In the genomic region with DNA sequence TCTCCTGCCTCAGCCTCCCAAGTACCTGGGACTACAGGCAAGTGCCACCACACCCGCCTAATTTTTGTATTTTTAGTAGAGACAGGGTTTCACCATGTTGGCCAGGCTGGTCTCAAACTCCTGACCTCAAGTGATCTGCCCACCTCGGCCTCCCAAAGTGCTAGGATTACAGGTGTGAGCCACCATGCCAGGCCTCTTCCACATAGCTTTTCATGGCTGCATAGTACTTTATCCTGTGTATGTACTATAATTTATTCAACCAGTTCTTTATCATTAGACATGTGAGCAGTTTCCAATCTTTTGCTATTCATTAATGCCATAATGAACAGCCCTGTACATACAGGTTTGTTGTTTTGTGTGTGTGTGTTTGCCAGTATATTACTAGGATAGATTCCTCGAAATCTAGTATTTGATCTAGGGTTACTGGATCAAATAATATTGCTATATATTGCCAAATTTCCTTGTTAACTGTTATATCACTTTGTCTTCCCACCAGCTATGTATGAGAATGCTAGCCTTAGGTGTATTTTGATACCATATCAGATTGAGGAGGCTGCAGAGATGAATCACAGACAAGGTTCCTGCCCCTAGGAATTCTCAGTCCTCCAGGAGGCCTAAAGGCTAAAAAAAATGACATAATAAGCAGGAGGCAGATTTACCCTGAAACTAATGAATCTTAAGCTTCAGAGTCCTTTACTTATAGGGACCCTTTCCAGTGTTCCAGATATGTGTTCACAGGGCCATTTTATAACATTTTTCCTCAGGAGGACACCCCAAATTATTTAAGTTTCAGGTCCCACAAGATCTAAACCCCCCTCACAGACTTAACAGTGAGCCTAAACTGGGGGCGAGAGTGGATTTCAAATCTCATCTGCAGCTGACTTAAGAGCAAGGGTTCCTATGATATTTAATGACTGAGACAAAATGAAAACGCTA, we compare ENCODE assay signal across 12 cellular contexts. TPM values are rescaled to one million over a fixed set of nuclear protein-coding genes. Genes with fewer than 3 reads are reported as not detected.
DNase-seq lines count a peak whose midpoint lies in the region; ATAC-seq, FAIRE-seq and TF ChIP-seq lines count a peak whose summit lies in the region.
"Had no signal": no experiment of that assay in that cellular context is flagged by ENCODE, and none has a peak within 500 bp of the region (broad histone marks: within the 10 kb centered on the region; RNA-seq: fewer than 3 reads in every experiment).

No MANE protein-coding gene starts in this region.

- FAIRE-seq in kidney (lab: Jason Lieb, UNC), result no peak

- peak overlapping the region; percentile 96 for H3K4me3 Mint-ChIP-seq in activated CD4-positive, alpha-beta T cell treated with anti-CD3 and anti-CD28 coated beads for 36 hours
- H3K4me3 Mint-ChIP-seq in neural progenitor cell, result peak overlapping the region; percentile 95

- H3K36me3 ChIP-seq in mammary epithelial cell (ENCODE audit: insufficient read depth, low read length), result no peaks in the 10 kb centered on the region
- no peaks in the 10 kb centered on the region for H3K36me3 ChIP-seq in neural progenitor cell
- H3K36me3 ChIP-seq in kidney (ENCODE audit: control insufficient read depth in 1 of 2, insufficient read depth in 2 of 2, low read length in 2 of 2), result peaks cover 0 to 3% of the 10 kb centered on the region in 2 donors
- H3K36me3 ChIP-seq in testis (ENCODE audit: low read depth, missing control alignments), result no peaks in the 10 kb centered on the region

- H3K4me2 ChIP-seq in mammary epithelial cell (ENCODE audit: insufficient read depth, low read depth, low read length), result peak overlapping the region; percentile 98
- H3K4me2 ChIP-seq in neural progenitor cell, result peak overlapping the region; percentile 91

- H3K27me3 ChIP-seq in mammary epithelial cell (ENCODE audit: insufficient read depth, low read length) (no peaks in the 10 kb centered on the region), neural progenitor cell (peaks cover 10% of the 10 kb centered on the region), testis (no peaks in the 10 kb centered on the region)

- no peaks in the 10 kb centered on the region for H3K9me3 Mint-ChIP-seq in activated CD4-positive, alpha-beta T cell treated with anti-CD3 and anti-CD28 coated beads for 36 hours (ENCODE audit: low read depth)
- H3K9me3 Mint-ChIP-seq in neural progenitor cell, result no peaks in the 10 kb centered on the region

- 71% methylated on average over 5 of the region's 5 CpGs for WGBS in mammary epithelial cell (ENCODE audit: low coverage, missing lambda C conversion rate)
- WGBS in testis, 2 donors, result 75 to 86% methylated on average over 5 of the region's 5 CpGs

- POLR2A ChIA-PET in activated CD4-positive, alpha-beta T cell treated with anti-CD3 and anti-CD28 coated beads for 36 hours (lab: Charles Lee), result interaction anchor here (0.6 kb wide), 1 partner anchor 29 kb away, joined by 5 read pairs; no protein-coding TSS in a partner anchor
- POLR2A ChIA-PET in HEK293T (lab: Yijun Ruan, JAX), result interaction anchor here (1.4 kb wide), 1 partner anchor 36 kb away, joined by 4 read pairs; no protein-coding TSS in a partner anchor

- no peak for TF ChIP-seq CTCF in mammary epithelial cell (conservative IDR thresholded peaks at IDR 0.05 in 1 of 2, IDR thresholded peaks at IDR 0.05 in 1 of 2; ENCODE audit: extremely low read depth in 1 of 2, insufficient read depth in 1 of 2, low read depth in 1 of 2, low read length in 2 of 2)
- no peak for TF ChIP-seq CTCF in neural progenitor cell (IDR thresholded peaks at IDR 0.05)
- TF ChIP-seq CTCF in kidney (IDR thresholded peaks at IDR 0.05; ENCODE audit: borderline replicate concordance, extremely low read depth, insufficient read depth), result no peak
- TF ChIP-seq CTCF in testis (IDR thresholded peaks at IDR 0.05), result no peak

- H4K20me1 ChIP-seq in mammary epithelial cell (ENCODE audit: insufficient read depth, low read length) (no peaks in the 10 kb centered on the region), neural progenitor cell (ENCODE audit: low read depth) (peaks cover 14% of the 10 kb centered on the region)

- H3K79me2 ChIP-seq in mammary epithelial cell (ENCODE audit: insufficient read depth, low read length) (peaks cover 14% of the 10 kb centered on the region), neural progenitor cell (ENCODE audit: low read depth) (peaks cover 24% of the 10 kb centered on the region)

- H2AFZ ChIP-seq in mammary epithelial cell (ENCODE audit: low read depth, low read length) (peak overlapping the region; percentile 100), neural progenitor cell (replicated peaks) (no peak overlapping the region)

- H3K27ac ChIP-seq in mammary epithelial cell (ENCODE audit: insufficient read depth, low read depth, low read length) (no peak overlapping the region), neural progenitor cell (no peak overlapping the region), kidney (ENCODE audit: low read depth in 2 of 2, low read length in 2 of 2) (no peak overlapping the region), testis (no peak overlapping the region)

- H3K36me3 Mint-ChIP-seq in activated CD4-positive, alpha-beta T cell treated with anti-CD3 and anti-CD28 coated beads for 36 hours (ENCODE audit: low read depth), result peaks cover 6% of the 10 kb centered on the region
- H3K36me3 Mint-ChIP-seq in neural progenitor cell, result peaks cover 7% of the 10 kb centered on the region

- TF ChIP-seq POLR2A in testis (IDR thresholded peaks at IDR 0.05), result no peak

- H3K4me1 ChIP-seq in mammary epithelial cell (ENCODE audit: insufficient read depth, low read length) (peaks cover 16% of the 10 kb centered on the region), neural progenitor cell (peaks cover 14% of the 10 kb centered on the region), kidney (ENCODE audit: control insufficient read depth in 1 of 2, insufficient read depth in 1 of 2, low read depth in 1 of 2, low read length in 2 of 2) (peaks cover 4 to 7% of the 10 kb centered on the region in 2 donors), testis (peaks cover 7% of the 10 kb centered on the region)

- peaks cover 14% of the 10 kb centered on the region for H3F3A ChIP-seq in neural progenitor cell (ENCODE audit: low read depth)

- H3K4me1 Mint-ChIP-seq in activated CD4-positive, alpha-beta T cell treated with anti-CD3 and anti-CD28 coated beads for 36 hours, result peaks cover 29% of the 10 kb centered on the region
- peaks cover 24% of the 10 kb centered on the region for H3K4me1 Mint-ChIP-seq in neural progenitor cell

- peak overlapping the region in 1 of 3 experiments; percentile 98 for H3K4me3 ChIP-seq in mammary epithelial cell (replicated peaks in 1 of 3; ENCODE audit: insufficient read depth in 1 of 3, low read depth in 2 of 3, low read length in 3 of 3)
- H3K4me3 ChIP-seq in neural progenitor cell, result no peak overlapping the region
- no peak overlapping the region for H3K4me3 ChIP-seq in kidney (ENCODE audit: low read length in 2 of 2)
- no peak overlapping the region for H3K4me3 ChIP-seq in testis

- BruUV-seq in mammary epithelial cell (replicated peaks; lab: Mats Ljungman, UMichigan), result no TSS peak

- dilution Hi-C loops in mammary epithelial cell (cut with HindIII; ENCODE audit: low sequenced_read_pairs), result loop anchor here (10.0 kb wide), 1 partner anchor 205 kb away; the partner anchor contains the start of gene CD52

- no peaks in the 10 kb centered on the region for H3K9me3 ChIP-seq in mammary epithelial cell (replicated peaks; ENCODE audit: insufficient read depth, low read length)
- no peaks in the 10 kb centered on the region for H3K9me3 ChIP-seq in neural progenitor cell (ENCODE audit: low read depth)
- no peaks in the 10 kb centered on the region for H3K9me3 ChIP-seq in kidney (ENCODE audit: control insufficient read depth in 1 of 2, low read length in 2 of 2)
- H3K9me3 ChIP-seq in testis, result no peaks in the 10 kb centered on the region

- H3K27ac Mint-ChIP-seq in activated CD4-positive, alpha-beta T cell treated with anti-CD3 and anti-CD28 coated beads for 36 hours, result peak overlapping the region; percentile 74
- no peak overlapping the region for H3K27ac Mint-ChIP-seq in neural progenitor cell

- intact Hi-C loops in activated CD4-positive, alpha-beta T cell treated with anti-CD3 and anti-CD28 coated beads for 36 hours (cut with DNase I, micrococcal nuclease), result loop anchor here (2.0 to 10.0 kb wide), 4 partner anchors 128 to 811 kb away; partner anchors contain the start of genes LIN28A (in 1 of the 2) and NUDC (in 1 of the 2)
- intact Hi-C loops in mammary epithelial cell (cut with micrococcal nuclease) (loop anchor here (2.0 to 10.0 kb wide), 3 partner anchors 51 to 215 kb away; partner anchors contain the start of gene CEP85), kidney (cut with DNase I) (loop anchor here (10.0 kb wide), 1 partner anchor 45 kb away; the partner anchor contains the start of gene FAM110D), testis (cut with DNase I; ENCODE audit: low total_unique reads) (loop anchor here (10.0 kb wide), 1 partner anchor 55 kb away; the partner anchor contains the start of genes C1orf232 and ZNF593)

- in situ Hi-C loops in mammary epithelial cell (cut with MboI; ENCODE audit: low sequenced_read_pairs in 2 of 2), result loop anchor here (5.0 to 10.0 kb wide), 2 partner anchors 38 to 215 kb away; no protein-coding TSS in a partner anchor

- DNase-seq in activated CD4-positive, alpha-beta T cell treated with anti-CD3 and anti-CD28 coated beads for 36 hours, result no peak
- no peak for DNase-seq in activated CD4-positive, alpha-beta T cell treated with anti-CD3 and anti-CD28 coated beads, Interleukin-2, amount 50 U/mL, for 4 hours
- DNase-seq in NCI-H226, result peak; percentile 51
- no peak for DNase-seq in mammary epithelial cell
- no peak for DNase-seq in neural progenitor cell (ENCODE audit: low spot score)
- DNase-seq in HEK293T (ENCODE audit: extremely low spot score), result no peak
- DNase-seq in kidney, result no peak
- no peak for DNase-seq in testis
- DNase-seq: amniotic stem cell, hypothalamus, NCI-H2107 had no signal

- no peak for ATAC-seq in activated CD4-positive, alpha-beta T cell treated with anti-CD3 and anti-CD28 coated beads for 36 hours

- CTCF ChIA-PET in activated CD4-positive, alpha-beta T cell treated with anti-CD3 and anti-CD28 coated beads for 36 hours (lab: Charles Lee), result interaction anchor here (0.7 to 12.6 kb wide), 3 partner anchors 35 to 245 kb away, joined by 3 to 187 read pairs (median 4); no protein-coding TSS in a partner anchor
- CTCF ChIA-PET in mammary epithelial cell (lab: Charles Lee; ENCODE audit: low non-redundant PET), result no interaction called here
- CTCF ChIA-PET in HEK293T (lab: Yijun Ruan, JAX), result interaction anchor here (1.1 kb wide), 1 partner anchor 35 kb away, joined by 4 read pairs; no protein-coding TSS in a partner anchor

- no peak overlapping the region for H3K9ac ChIP-seq in mammary epithelial cell (ENCODE audit: insufficient read depth, low read length)
- H3K9ac ChIP-seq in neural progenitor cell, result no peak overlapping the region
- no peak overlapping the region for H3K9ac ChIP-seq in kidney (ENCODE audit: low read length in 2 of 2)

- H3K27me3 Mint-ChIP-seq in activated CD4-positive, alpha-beta T cell treated with anti-CD3 and anti-CD28 coated beads for 36 hours, result no peaks in the 10 kb centered on the region
- peaks cover 12% of the 10 kb centered on the region for H3K27me3 Mint-ChIP-seq in neural progenitor cell (ENCODE audit: insufficient read depth, low read depth)

RNA-seq across cellular contexts. Expression of gene PDIK1L, which starts 2.1 kb away (rescaled TPM):
- 10 to 100 TPM; 12.3 to 13.0 TPM for total RNA-seq in activated CD4-positive, alpha-beta T cell treated with anti-CD3 and anti-CD28 coated beads for 36 hours
- total RNA-seq in mammary epithelial cell, result 1 to 10 TPM; 4.2 to 4.8 TPM
- polyA plus RNA-seq in mammary epithelial cell, result 1.3 TPM
- polyA minus RNA-seq in mammary epithelial cell, result not detected
- 11.0 and 12.0 TPM in 2 replicates for total RNA-seq in neural progenitor cell (ENCODE audit: low replicate concordance)
- total RNA-seq in kidney, result 13.9 TPM
- polyA plus RNA-seq in kidney (ENCODE audit: insufficient read depth, low read depth, low replicate concordance), result 3.7 TPM
- 10 to 100 TPM in 1 of 2 donors, 1 to 10 TPM in 1; 9.9 to 11.7 TPM for total RNA-seq in testis
- 7.0 TPM for polyA plus RNA-seq in testis (ENCODE audit: insufficient read depth, low read depth, low replicate concordance)

RNA-seq across cellular contexts. Expression of gene TRIM63, which starts 42.1 kb away (rescaled TPM):
- total RNA-seq in activated CD4-positive, alpha-beta T cell treated with anti-CD3 and anti-CD28 coated beads for 36 hours, result not detected
- total RNA-seq in mammary epithelial cell (not detected), neural progenitor cell (ENCODE audit: low replicate concordance) (not detected in 2 replicates), kidney (0.82 TPM), testis (under 1 TPM; 0.50 to 0.71 TPM)
- polyA plus RNA-seq in mammary epithelial cell (not detected), kidney (ENCODE audit: insufficient read depth, low read depth, low replicate concordance) (3.3 TPM), testis (ENCODE audit: insufficient read depth, low read depth, low replicate concordance) (1.2 TPM)
- polyA minus RNA-seq in mammary epithelial cell, result not detected
- polyA plus RNA-seq: AG04450 had no signal

RNA-seq across cellular contexts. Expression of gene FAM110D, which starts 49.4 kb away (rescaled TPM):
- total RNA-seq in activated CD4-positive, alpha-beta T cell treated with anti-CD3 and anti-CD28 coated beads for 36 hours, result not detected
- total RNA-seq in mammary epithelial cell (not detected), neural progenitor cell (ENCODE audit: low replicate concordance) (0.28 and 0.50 TPM in 2 replicates), kidney (8.1 TPM), testis (1 to 10 TPM; 1.8 to 3.2 TPM)
- polyA plus RNA-seq in mammary epithelial cell (not detected), kidney (ENCODE audit: insufficient read depth, low read depth, low replicate concordance) (4.2 TPM), testis (ENCODE audit: insufficient read depth, low read depth, low replicate concordance) (1.3 TPM)
- polyA minus RNA-seq in mammary epithelial cell, result not detected
- polyA plus RNA-seq: AG04450 had no signal

RNA-seq across cellular contexts. Expression of gene C1orf232, which starts 59.3 kb away (rescaled TPM):
- not detected for total RNA-seq in activated CD4-positive, alpha-beta T cell treated with anti-CD3 and anti-CD28 coated beads for 36 hours
- total RNA-seq in mammary epithelial cell, result not detected
- not detected for polyA plus RNA-seq in mammary epithelial cell
- polyA minus RNA-seq in mammary epithelial cell, result not detected
- total RNA-seq in neural progenitor cell (ENCODE audit: low replicate concordance), result not detected in 2 replicates
- total RNA-seq in kidney, result not detected
- not detected for polyA plus RNA-seq in kidney (ENCODE audit: insufficient read depth, low read depth, low replicate concordance)
- total RNA-seq in testis, result not detected
- not detected for polyA plus RNA-seq in testis (ENCODE audit: insufficient read depth, low read depth, low replicate concordance)
- polyA plus RNA-seq: AG04450 had no signal
